1 cellular context compared by ENCODE assay signal in genomic region chr5:31701642-31702041, GRCh38.
TF ChIP-seq lines count a peak whose summit lies in the region.

No MANE protein-coding gene starts in this region.

TF ChIP-seq in K562, 482 proteins besides CTCF, POLR2A, EP300 and RAD21 (continued from another document):
- TF ChIP-seq CUX1 (CRISPR knock-in tag; IDR thresholded peaks at IDR 0.05) (no peak), ZFP36 (IDR thresholded peaks at IDR 0.05; ENCODE audit: low read depth, low read length, partially characterized antibody) (no peak), RHOXF2B (CRISPR knock-in tag; conservative IDR thresholded peaks at IDR 0.05) (no peak), RERE (CRISPR knock-in tag; IDR thresholded peaks at IDR 0.05; ENCODE audit: borderline replicate concordance) (no peak), KAT8 (IDR thresholded peaks at IDR 0.05; ENCODE audit: low read depth) (no peak), ZBTB26 (CRISPR knock-in tag; IDR thresholded peaks at IDR 0.05) (no peak), RBM25 (IDR thresholded peaks at IDR 0.05; ENCODE audit: low read depth, low read length, severe bottlenecking) (no peak), ZNF165 (CRISPR knock-in tag; IDR thresholded peaks at IDR 0.05; ENCODE audit: borderline replicate concordance) (no peak), POLR2G (IDR thresholded peaks at IDR 0.05; ENCODE audit: low read depth, low read length) (no peak), RUNX1 (IDR thresholded peaks at IDR 0.05; ENCODE audit: low read depth) (no peak), ZNF146 (CRISPR knock-in tag; IDR thresholded peaks at IDR 0.05; ENCODE audit: unreplicated experiment) (no peak), THRA (IDR thresholded peaks at IDR 0.05) (no peak), GABPA (tag; conservative IDR thresholded peaks at IDR 0.05; ENCODE audit: low read depth) (no peak)
